In genomic region chr3:156978471-156978961, GRCh38 we compare ENCODE assay signal across 8 cellular contexts.
DNase-seq lines count a peak whose midpoint lies in the region; ATAC-seq, FAIRE-seq and TF ChIP-seq lines count a peak whose summit lies in the region.

No MANE protein-coding gene starts in this region.

- H3K27me3 ChIP-seq in testis (no peaks in the 10 kb centered on the region), foreskin keratinocyte (no peaks in the 10 kb centered on the region)

- H3K4me1 ChIP-seq in testis (no peaks in the 10 kb centered on the region), foreskin keratinocyte (peaks cover 4% of the 10 kb centered on the region)

- no peaks in the 10 kb centered on the region for H3K36me3 Mint-ChIP-seq in effector memory CD8-positive, alpha-beta T cell (ENCODE audit: insufficient read depth)

- H3K27me3 Mint-ChIP-seq in effector memory CD8-positive, alpha-beta T cell: peaks cover 0 to 6% of the 10 kb centered on the region in 2 donors

- FAIRE-seq in frontal cortex (lab: Jason Lieb, UNC): no peak

- TF ChIP-seq CTCF in testis (IDR thresholded peaks at IDR 0.05) (no peak), foreskin keratinocyte (conservative IDR thresholded peaks at IDR 0.05) (no peak)

- no peaks in the 10 kb centered on the region for H3K36me3 ChIP-seq in testis (ENCODE audit: low read depth, missing control alignments)

- no peaks in the 10 kb centered on the region for H3K9me3 Mint-ChIP-seq in effector memory CD8-positive, alpha-beta T cell

- WGBS in testis, 2 donors: 76 to 82% methylated on average over 2 of the region's 2 CpGs

- no peaks in the 10 kb centered on the region for H3K9me3 ChIP-seq in testis

- H3K4me3 ChIP-seq in testis: no peak overlapping the region

- DNase-seq in CD1c-positive myeloid dendritic cell (ENCODE audit: extremely low spot score): peak; percentile 46
- peak in 1 of 3 experiments; percentile 5 for DNase-seq in effector memory CD8-positive, alpha-beta T cell
- DNase-seq in testis: no peak
- no peak for DNase-seq in frontal cortex (ENCODE audit: low spot score in 2 of 2)
- no peak for DNase-seq in foreskin keratinocyte
- no peak for DNase-seq in Right ventricle myocardium superior

- H3K27ac ChIP-seq in testis: no peak overlapping the region
- no peak overlapping the region for H3K27ac ChIP-seq in foreskin keratinocyte

- peak overlapping the region; percentile 11 to 47 for H3K4me3 Mint-ChIP-seq in effector memory CD8-positive, alpha-beta T cell

- ATAC-seq in GM19467 (IDR thresholded peaks at IDR 0.05; ENCODE audit: unreplicated experiment) (peak; percentile 94), HG03442 (IDR thresholded peaks at IDR 0.05; ENCODE audit: unreplicated experiment) (peak; percentile 91), foreskin keratinocyte (no peak), Right ventricle myocardium superior (ENCODE audit: poor library complexity) (no peak)
- ATAC-seq in effector memory CD8-positive, alpha-beta T cell (replicated peaks): peak; percentile 79

- H3K4me1 Mint-ChIP-seq in effector memory CD8-positive, alpha-beta T cell (ENCODE audit: low read depth in 2 of 2): peaks cover 9 to 17% of the 10 kb centered on the region in 2 donors

- intact Hi-C loops in testis (cut with DNase I; ENCODE audit: low total_unique reads) (no loop called here), Right ventricle myocardium superior (cut with DNase I) (no loop called here)

- no peak for TF ChIP-seq POLR2A in testis (IDR thresholded peaks at IDR 0.05)

- peak overlapping the region; percentile 13 to 93 for H3K27ac Mint-ChIP-seq in effector memory CD8-positive, alpha-beta T cell

Comparison
In these comparisons a context has a peak if more than half of its experiments do, and no peak if none do; other contexts are left out.
1. ATAC-seq: peak in GM19467 (single experiment), HG03442 (single experiment) and effector memory CD8-positive, alpha-beta T cell (single experiment); none in foreskin keratinocyte (single experiment) and Right ventricle myocardium superior (single experiment).